8 cellular contexts compared by ENCODE assay signal in the genomic region with DNA sequence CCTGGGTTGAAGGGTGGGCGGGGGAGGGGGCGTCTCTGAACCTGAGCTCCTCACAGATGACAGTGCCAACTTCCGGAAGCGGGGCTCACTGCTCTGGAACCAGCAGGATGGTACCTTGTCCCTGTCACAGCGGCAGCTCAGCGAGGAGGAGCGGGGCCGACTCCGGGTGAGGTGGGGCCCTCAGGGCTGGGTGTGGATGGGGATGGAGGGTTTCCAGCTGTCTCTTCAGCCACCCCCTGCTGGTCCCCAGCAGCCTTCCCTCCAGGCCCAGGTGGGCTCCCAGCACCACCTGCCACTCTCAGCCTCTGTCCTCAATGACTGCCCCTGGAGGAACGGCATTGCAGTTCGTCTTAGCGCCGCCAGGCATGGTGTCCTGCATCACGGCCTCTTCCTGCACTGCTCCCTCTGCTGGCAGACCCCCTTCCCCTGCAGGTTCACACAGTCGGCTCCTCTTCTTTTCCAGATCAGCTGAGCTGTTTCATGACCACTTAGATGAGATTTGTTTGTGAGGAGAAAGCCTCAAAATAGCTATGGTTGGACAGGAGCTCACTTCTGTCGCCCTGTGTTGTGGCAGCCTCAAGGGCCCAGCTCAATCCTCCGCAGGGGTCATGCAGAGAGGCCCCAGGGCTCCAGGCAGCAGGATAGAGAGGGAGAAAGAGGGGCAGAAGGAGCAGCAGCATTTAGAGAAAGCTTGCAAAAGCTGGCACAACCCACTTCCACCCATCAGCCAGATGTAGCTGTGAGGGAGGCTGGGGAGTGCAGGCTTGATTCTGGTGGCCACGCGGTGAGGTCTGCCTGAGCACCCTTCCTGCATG. TPM values are rescaled to one million over a fixed set of nuclear protein-coding genes. Genes with fewer than 3 reads are reported as not detected.
DNase-seq lines count a peak whose midpoint lies in the region; ATAC-seq and TF ChIP-seq lines count a peak whose summit lies in the region.

No MANE protein-coding gene starts in this region.

- peaks cover 22 to 56% (median 53%) of the 10 kb centered on the region in 4 donors for H3K36me3 ChIP-seq in esophagus muscularis mucosa

- peaks cover 15% of the 10 kb centered on the region for H3K4me1 Mint-ChIP-seq in T-helper 1 cell treated with Interleukin-12 subunit alpha and Interleukin-12 subunit beta and Interleukin-4 antibody, amounts not matched to agents 30 μg/mL and 1 μg/mL, for 36 hours (ENCODE audit: low read depth)
- peaks cover 9% of the 10 kb centered on the region for H3K4me1 Mint-ChIP-seq in progenitor cell of endocrine pancreas (ENCODE audit: low read depth)

- no peaks in the 10 kb centered on the region for H3K27me3 ChIP-seq in esophagus muscularis mucosa

- intact Hi-C loops in esophagus muscularis mucosa (cut with DNase I): no loop called here

- peak overlapping the region; percentile 21 for H3K4me3 Mint-ChIP-seq in T-helper 1 cell treated with Interleukin-12 subunit alpha and Interleukin-12 subunit beta and Interleukin-4 antibody, amounts not matched to agents 30 μg/mL and 1 μg/mL, for 36 hours
- peak overlapping the region; percentile 43 for H3K4me3 Mint-ChIP-seq in progenitor cell of endocrine pancreas (ENCODE audit: low read depth)

- no peak overlapping the region for H3K4me3 ChIP-seq in cardiac fibroblast (replicated peaks in 1 of 2; ENCODE audit: low read depth in 2 of 2, low read length in 2 of 2)
- no peak overlapping the region for H3K4me3 ChIP-seq in esophagus muscularis mucosa

- peaks cover 18 to 34% (median 24%) of the 10 kb centered on the region in 4 donors for H3K4me1 ChIP-seq in esophagus muscularis mucosa

- H3K9me3 Mint-ChIP-seq in T-helper 1 cell treated with Interleukin-12 subunit alpha and Interleukin-12 subunit beta and Interleukin-4 antibody, amounts not matched to agents 30 μg/mL and 1 μg/mL, for 36 hours: no peaks in the 10 kb centered on the region
- H3K9me3 Mint-ChIP-seq in progenitor cell of endocrine pancreas (ENCODE audit: low read depth): no peaks in the 10 kb centered on the region

- H3K27ac Mint-ChIP-seq in T-helper 1 cell treated with Interleukin-12 subunit alpha and Interleukin-12 subunit beta and Interleukin-4 antibody, amounts not matched to agents 30 μg/mL and 1 μg/mL, for 36 hours: no peak overlapping the region
- H3K27ac Mint-ChIP-seq in progenitor cell of endocrine pancreas: peak overlapping the region; percentile 73

- DNase-seq in T-helper 1 cell: no peak
- peak; percentile 60 to 61 for DNase-seq in cardiac fibroblast (ENCODE audit: low read depth in 2 of 2)
- DNase-seq in progenitor cell of endocrine pancreas (ENCODE audit: low spot score, unreplicated experiment): no peak
- DNase-seq in G401 (ENCODE audit: low spot score): no peak
- no peak for DNase-seq in esophagus muscularis mucosa (ENCODE audit: extremely low spot score)

- TF ChIP-seq EP300 in esophagus muscularis mucosa (IDR thresholded peaks at IDR 0.05): no peak

- ATAC-seq in GM21360 (IDR thresholded peaks at IDR 0.05; ENCODE audit: unreplicated experiment): no peak

- H3K27me3 Mint-ChIP-seq in T-helper 1 cell treated with Interleukin-12 subunit alpha and Interleukin-12 subunit beta and Interleukin-4 antibody, amounts not matched to agents 30 μg/mL and 1 μg/mL, for 36 hours (ENCODE audit: low read depth): no peaks in the 10 kb centered on the region
- H3K27me3 Mint-ChIP-seq in progenitor cell of endocrine pancreas: no peaks in the 10 kb centered on the region

- H3K27ac ChIP-seq in esophagus muscularis mucosa (replicated peaks in 1 of 4): no peak overlapping the region

- H3K9me3 ChIP-seq in esophagus muscularis mucosa: no peaks in the 10 kb centered on the region

- TF ChIP-seq CTCF in LNCAP (IDR thresholded peaks at IDR 0.05) (peak; percentile 37; the same call in 1 of the 2 replicates), cardiac fibroblast (IDR thresholded peaks at IDR 0.05; ENCODE audit: low read depth, low read length) (peak; percentile 83), progenitor cell of endocrine pancreas (IDR thresholded peaks at IDR 0.05; ENCODE audit: unreplicated experiment) (peak; percentile 61), esophagus muscularis mucosa (IDR thresholded peaks at IDR 0.05) (peak in 1 of 3 experiments; percentile 33)

- H3K36me3 Mint-ChIP-seq in T-helper 1 cell treated with Interleukin-12 subunit alpha and Interleukin-12 subunit beta and Interleukin-4 antibody, amounts not matched to agents 30 μg/mL and 1 μg/mL, for 36 hours (ENCODE audit: low read depth): peaks cover 20% of the 10 kb centered on the region
- H3K36me3 Mint-ChIP-seq in progenitor cell of endocrine pancreas (ENCODE audit: insufficient read depth): peaks cover 11% of the 10 kb centered on the region

- WGBS in esophagus muscularis mucosa: 81% methylated on average over 19 of the region's 19 CpGs

- no peak for TF ChIP-seq POLR2A in esophagus muscularis mucosa (IDR thresholded peaks at IDR 0.05; ENCODE audit: low read depth)

- in situ Hi-C loops in G401 (cut with HindIII; ENCODE audit: low sequenced_read_pairs): no loop called here

RNA-seq across cellular contexts. Expression of a gene that starts 2.5 kb away (rescaled TPM):
- 11.6 and 12.0 TPM in 2 replicates for total RNA-seq in progenitor cell of endocrine pancreas
- total RNA-seq in G401 (2014; rRNA removed; shearing (Covaris generic)): 0.10 and 1.5 TPM in 2 replicates
- total RNA-seq in esophagus muscularis mucosa: under 1 TPM in 2 of 4 donors, not detected in 2; 0.32 to 0.52 TPM

RNA-seq across cellular contexts. Expression of a gene that starts 2.8 kb away (rescaled TPM):
- total RNA-seq in progenitor cell of endocrine pancreas (177 and 181 TPM in 2 replicates), esophagus muscularis mucosa (10 to 100 TPM; 41.1 to 79.1 (median 59.7) TPM)
- 104 and 113 TPM in 2 replicates for total RNA-seq in G401 (2014; rRNA removed; shearing (Covaris generic))

RNA-seq across cellular contexts. Expression of a gene that starts 31.9 kb away (rescaled TPM):
- total RNA-seq in progenitor cell of endocrine pancreas (12.1 and 13.1 TPM in 2 replicates), esophagus muscularis mucosa (10 to 100 TPM; 31.3 to 59.4 (median 42.9) TPM)
- total RNA-seq in G401 (2014; rRNA removed; shearing (Covaris generic)): 13.6 and 33.3 TPM in 2 replicates

RNA-seq across cellular contexts. Expression of a gene that starts 34.6 kb away (rescaled TPM):
- not detected in 2 replicates for total RNA-seq in progenitor cell of endocrine pancreas
- not detected in 2 replicates for total RNA-seq in G401 (2014; rRNA removed; shearing (Covaris generic))
- 1 to 10 TPM in 1 of 4 donors, not detected in 3; 1.6 TPM for total RNA-seq in esophagus muscularis mucosa

RNA-seq across cellular contexts. Expression of a gene that starts 46.4 kb away (rescaled TPM):
- total RNA-seq in progenitor cell of endocrine pancreas (1.6 and 2.1 TPM in 2 replicates), esophagus muscularis mucosa (not detected)
- 0.55 TPM in 1 of 2 replicates, not detected in the other for total RNA-seq in G401 (2014; rRNA removed; shearing (Covaris generic))

Comparison
In these comparisons a context has a peak if more than half of its experiments do, and no peak if none do; other contexts are left out.
1. DNase-seq: peak in cardiac fibroblast (2 of 2); none in T-helper 1 cell (0 of 5), progenitor cell of endocrine pancreas (single experiment), G401 (single experiment) and esophagus muscularis mucosa (single experiment).